In the genomic region with DNA sequence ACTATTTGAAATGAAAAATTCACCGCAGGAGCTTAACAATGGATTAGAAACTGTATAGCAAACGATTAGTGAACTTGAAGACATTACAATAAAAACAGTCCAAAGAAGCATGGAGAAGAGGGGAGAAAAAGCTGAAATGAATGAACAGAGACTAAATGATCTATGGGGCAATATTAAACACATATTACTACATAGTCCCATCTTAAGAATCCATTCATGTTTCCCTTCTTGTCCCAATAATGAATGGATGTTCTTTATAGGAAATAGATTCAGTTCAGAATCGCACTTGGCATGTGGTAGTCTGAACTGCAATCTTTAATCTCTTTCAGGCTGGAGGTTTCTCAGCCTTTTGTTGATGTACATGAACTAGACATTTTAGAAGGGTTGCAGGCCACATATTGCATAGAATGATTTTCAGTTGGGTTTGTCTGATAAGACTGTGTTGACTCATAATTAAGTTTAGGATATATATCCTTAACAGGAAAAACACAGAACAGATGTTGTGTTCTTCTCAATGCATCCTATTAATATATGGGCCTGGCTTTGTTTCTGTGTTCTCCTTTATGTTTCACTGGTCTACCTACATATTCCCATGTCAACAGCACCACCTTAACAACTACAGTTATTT, we compare ENCODE assay signal across 27 cellular contexts. TPM values are rescaled to one million over a fixed set of nuclear protein-coding genes. Genes with fewer than 3 reads are reported as not detected.
A peak's percentile ranks its signal among the peaks of the same experiment; 100 is the strongest.
DNase-seq lines count a peak whose midpoint lies in the region; ATAC-seq and TF ChIP-seq lines count a peak whose summit lies in the region.
"Had no signal": no experiment of that assay in that cellular context is flagged by ENCODE, and none has a peak within 500 bp of the region (broad histone marks: within the 10 kb centered on the region; RNA-seq: fewer than 3 reads in every experiment).

No MANE protein-coding gene starts in this region.

- no peaks in the 10 kb centered on the region for H3K27me3 Mint-ChIP-seq in effector memory CD8-positive, alpha-beta T cell
- no peaks in the 10 kb centered on the region for H3K27me3 Mint-ChIP-seq in activated T-helper 17 cell treated with anti-CD3 and anti-CD28 coated beads, Interleukin-2, amount 50 U/mL, for 72 hours
- H3K27me3 Mint-ChIP-seq: CD4-positive, alpha-beta T cell; IgD-negative memory B cell had no signal

- no peaks in the 10 kb centered on the region for H3K9me3 ChIP-seq in osteoblast (ENCODE audit: low read depth, low read length)
- H3K9me3 ChIP-seq: SJCRH30 had no signal

- TF ChIP-seq CTCF in osteoblast (IDR thresholded peaks at IDR 0.05; ENCODE audit: extremely low read depth, low read depth, low read length), result no peak

- DNase-seq in NCI-H2171 treated with DMSO at 0.1 percent for 48 hours (lab: John Stamatoyannopoulos, UW) (peak; percentile 15), NCI-H2171 (lab: John Stamatoyannopoulos, UW) (no peak), OCI-M1 (lab: John Stamatoyannopoulos, UW) (peak; percentile 55), amniotic epithelial cell (ENCODE audit: low read depth) (peak; percentile 46), osteoblast (ENCODE audit: insufficient read length, low spot score, missing footprints) (peak; percentile 65), COLO829 (ENCODE audit: low spot score) (no peak)
- DNase-seq in effector memory CD8-positive, alpha-beta T cell, result no peak
- DNase-seq: 8988T; CD4-positive, alpha-beta T cell; COR-L47; DMS53; HCEC 1CT; MV-4-11; NCI-H1105; NCI-H1436 treated with DMSO at 0.1 percent for 48 hours; NCI-H187 treated with DMSO at 0.1 percent for 48 hours; NCI-H446 treated with DMSO at 0.1 percent for 48 hours; NCI-H526; NCI-H82; NK-92 treated with Interleukin-12 subunit alpha and Interleukin-12 subunit beta, amount 100 ng/mL, for 24 hours; PC-9; SJCRH30 had no signal

- H3K4me3 Mint-ChIP-seq in effector memory CD8-positive, alpha-beta T cell, result no peak overlapping the region
- H3K4me3 Mint-ChIP-seq in activated T-helper 17 cell treated with anti-CD3 and anti-CD28 coated beads, Interleukin-2, amount 50 U/mL, for 72 hours, result no peak overlapping the region
- H3K4me3 Mint-ChIP-seq: CD4-positive, alpha-beta T cell; GM23338; IgD-negative memory B cell had no signal

- H3K4me3 ChIP-seq in osteoblast (ENCODE audit: insufficient read depth, low read length), result no peak overlapping the region
- H3K4me3 ChIP-seq: BLaER1, GM23338, PC-9, SJCRH30 had no signal

- no peak overlapping the region for H3K27ac ChIP-seq in osteoblast (ENCODE audit: low read depth, low read length)
- H3K27ac ChIP-seq: BLaER1, PC-9, SJCRH30 had no signal

- no peak for ATAC-seq in effector memory CD8-positive, alpha-beta T cell (replicated peaks)
- no peak for ATAC-seq in activated T-helper 17 cell treated with anti-CD3 and anti-CD28 coated beads, Interleukin-2, amount 50 U/mL, for 72 hours (replicated peaks)
- ATAC-seq: GM23338, Right ventricle myocardium inferior had no signal

- H2AFZ ChIP-seq in osteoblast (ENCODE audit: low read length), result no peak overlapping the region
- H2AFZ ChIP-seq: GM23338 had no signal

- H3K4me1 Mint-ChIP-seq in effector memory CD8-positive, alpha-beta T cell (ENCODE audit: low read depth in 2 of 2), result no peaks in the 10 kb centered on the region
- H3K4me1 Mint-ChIP-seq in activated T-helper 17 cell treated with anti-CD3 and anti-CD28 coated beads, Interleukin-2, amount 50 U/mL, for 72 hours, result no peaks in the 10 kb centered on the region

- H3K36me3 Mint-ChIP-seq in effector memory CD8-positive, alpha-beta T cell (ENCODE audit: insufficient read depth), result peaks cover 3% of the 10 kb centered on the region
- no peaks in the 10 kb centered on the region for H3K36me3 Mint-ChIP-seq in activated T-helper 17 cell treated with anti-CD3 and anti-CD28 coated beads, Interleukin-2, amount 50 U/mL, for 72 hours (ENCODE audit: low read depth)

- H3K27me3 ChIP-seq in osteoblast (ENCODE audit: insufficient read depth, low read length), result no peaks in the 10 kb centered on the region
- H3K27me3 ChIP-seq: BLaER1, SJCRH30 had no signal

- no peaks in the 10 kb centered on the region for H3K36me3 ChIP-seq in osteoblast (ENCODE audit: insufficient read depth, low read length)

- no peaks in the 10 kb centered on the region for H3K4me1 ChIP-seq in osteoblast (ENCODE audit: insufficient read depth, low read length)
- H3K4me1 ChIP-seq: SJCRH30 had no signal

- H3K27ac Mint-ChIP-seq in effector memory CD8-positive, alpha-beta T cell, result no peak overlapping the region
- H3K27ac Mint-ChIP-seq in activated T-helper 17 cell treated with anti-CD3 and anti-CD28 coated beads, Interleukin-2, amount 50 U/mL, for 72 hours, result no peak overlapping the region
- H3K27ac Mint-ChIP-seq: CD4-positive, alpha-beta T cell; GM23338; IgD-negative memory B cell had no signal

- peaks cover 39% of the 10 kb centered on the region for H3K79me2 ChIP-seq in osteoblast (ENCODE audit: insufficient read depth, low read length)

- H3K9me3 Mint-ChIP-seq in effector memory CD8-positive, alpha-beta T cell, result no peaks in the 10 kb centered on the region
- H3K9me3 Mint-ChIP-seq in activated T-helper 17 cell treated with anti-CD3 and anti-CD28 coated beads, Interleukin-2, amount 50 U/mL, for 72 hours, result peaks cover 3% of the 10 kb centered on the region
- H3K9me3 Mint-ChIP-seq: GM23338 had no signal

- no peak overlapping the region for H3K4me2 ChIP-seq in osteoblast (ENCODE audit: insufficient read depth, low read length)
- H3K4me2 ChIP-seq: BLaER1, GM23338, PC-9 had no signal

- H4K20me1 ChIP-seq in osteoblast (ENCODE audit: insufficient read depth, low read length), result no peaks in the 10 kb centered on the region

RNA-seq across cellular contexts. Expression of gene CCDC88A, which starts 27.9 kb away (rescaled TPM):
- 54.3 and 55.1 TPM in 2 replicates for total RNA-seq in osteoblast
- 10 to 100 TPM in 1 of 2 donors, 1 to 10 TPM in 1; 9.7 to 14.3 TPM for total RNA-seq in activated T-helper 17 cell treated with anti-CD3 and anti-CD28 coated beads, Interleukin-2, amount 50 U/mL, for 72 hours

Comparison
In these comparisons a context has a peak if more than half of its experiments do, and no peak if none do; other contexts are left out.
1. DNase-seq: peak in NCI-H2171 treated with DMSO at 0.1 percent for 48 hours (single experiment), OCI-M1 (single experiment), amniotic epithelial cell (single experiment) and osteoblast (single experiment); none in NCI-H2171 (single experiment), COLO829 (single experiment) and effector memory CD8-positive, alpha-beta T cell (0 of 3).